Comparison of ENCODE assay signal across 10 cellular contexts in the genomic region with DNA sequence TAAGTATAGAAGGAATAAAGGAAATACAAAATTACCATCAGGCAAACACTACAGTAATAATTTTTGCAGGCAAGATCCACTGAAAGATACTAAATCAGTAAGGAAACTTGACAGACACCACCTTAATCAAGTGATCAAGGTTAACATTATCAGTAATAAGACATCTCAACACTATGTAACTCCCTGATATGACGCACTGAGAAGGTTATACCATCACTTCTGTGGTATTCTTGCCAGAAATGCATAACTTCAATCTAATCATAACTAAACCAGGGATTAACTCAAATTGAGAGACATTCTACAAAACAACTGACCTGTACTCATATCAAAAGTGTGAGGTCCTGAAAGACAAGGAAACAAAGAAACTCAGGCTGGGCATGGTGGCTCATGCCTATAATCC. TPM values are rescaled to one million over a fixed set of nuclear protein-coding genes. Genes with fewer than 3 reads are reported as not detected.
"Had no signal": no experiment of that assay in that cellular context is flagged by ENCODE, and none has a peak within 500 bp of the region (broad histone marks: within the 10 kb centered on the region; RNA-seq: fewer than 3 reads in every experiment).

No MANE protein-coding gene starts in this region.

- H3K4me3 Mint-ChIP-seq: GM23338, H9, HFFc6 had no signal

- H3K36me3 ChIP-seq: HAP-1 had no signal

- H3K4me2 ChIP-seq: GM23338 had no signal

- H3K27ac ChIP-seq: GM23248 had no signal

- DNase-seq: GM23248, GOT3, H7, H9, HCEC 1CT, HFFc6 had no signal

- ATAC-seq: GM23338, HCT116 had no signal

- H3K4me1 Mint-ChIP-seq: GM23338 had no signal

- H3K27ac Mint-ChIP-seq: GM23338, H9, HFFc6 had no signal

- H3K4me1 ChIP-seq: HAP-1 had no signal

- H2AFZ ChIP-seq: GM23248, GM23338 had no signal

- H3K4me3 ChIP-seq: GM23248, GM23338, HAP-1 had no signal

- H3K9me3 ChIP-seq: HAP-1 had no signal

RNA-seq across cellular contexts. Expression of gene GABRP, which starts 52.5 kb away (rescaled TPM):
- total RNA-seq: GM23248, H4, HFFc6 had no signal
